ENCODE assay signal across 8 cellular contexts in genomic region chr7:23654508-23654907, GRCh38. TPM values are rescaled to one million over a fixed set of nuclear protein-coding genes. Genes with fewer than 3 reads are reported as not detected.
DNase-seq lines count a peak whose midpoint lies in the region; ATAC-seq, FAIRE-seq and TF ChIP-seq lines count a peak whose summit lies in the region.
"Had no signal": no experiment of that assay in that cellular context is flagged by ENCODE, and none has a peak within 500 bp of the region (broad histone marks: within the 10 kb centered on the region; RNA-seq: fewer than 3 reads in every experiment).

No MANE protein-coding gene starts in this region.

- POLR2A ChIA-PET in naive thymus-derived CD4-positive, alpha-beta T cell (lab: Charles Lee), result no interaction called here

- H3K4me3 ChIP-seq in pancreas (no peak overlapping the region), vagina (no peak overlapping the region)
- H3K4me3 ChIP-seq in naive thymus-derived CD4-positive, alpha-beta T cell (ENCODE audit: low read length), result no peak overlapping the region

- DNase-seq in GM10266 (ENCODE audit: extremely low spot score), result no peak
- DNase-seq in M059J (ENCODE audit: low read depth), result peak; percentile 12
- DNase-seq in dermis blood vessel endothelial cell, result peak; percentile 51
- DNase-seq in pancreas, result peak in 4 of 6 donors; percentile 35 to 72 (median 48)
- no peak for DNase-seq in NCI-H1436 treated with DMSO at 0.1 percent for 48 hours (lab: John Stamatoyannopoulos, UW)
- DNase-seq in naive thymus-derived CD4-positive, alpha-beta T cell, result no peak
- no peak for DNase-seq in vagina (ENCODE audit: extremely low spot score in 2 of 2)

- no peak for TF ChIP-seq POLR2A in vagina (IDR thresholded peaks at IDR 0.05)

- 0% methylated on average over 1 of the region's 1 CpG for WGBS in pancreas, 2 donors

- CTCF ChIA-PET in naive thymus-derived CD4-positive, alpha-beta T cell (lab: Charles Lee), result no interaction called here

- H3K27me3 ChIP-seq in pancreas (no peaks in the 10 kb centered on the region), vagina (no peaks in the 10 kb centered on the region)
- no peaks in the 10 kb centered on the region for H3K27me3 ChIP-seq in naive thymus-derived CD4-positive, alpha-beta T cell (ENCODE audit: control insufficient read depth in 2 of 2, insufficient read depth in 2 of 2, low read length in 2 of 2)

- H3K4me1 ChIP-seq in pancreas, result peaks cover 0 to 7% (median 0%) of the 10 kb centered on the region in 3 donors
- no peaks in the 10 kb centered on the region for H3K4me1 ChIP-seq in naive thymus-derived CD4-positive, alpha-beta T cell (ENCODE audit: control insufficient read depth in 2 of 2, insufficient read depth in 2 of 2, low read length in 2 of 2)
- no peaks in the 10 kb centered on the region for H3K4me1 ChIP-seq in vagina

- peaks cover 0 to 31% (median 18%) of the 10 kb centered on the region in 5 donors for H3K36me3 Mint-ChIP-seq in naive thymus-derived CD4-positive, alpha-beta T cell

- peak; percentile 2 for TF ChIP-seq CTCF in GM10266 (IDR thresholded peaks at IDR 0.05; ENCODE audit: control insufficient read depth, insufficient read depth, low read depth, missing control alignments)
- TF ChIP-seq CTCF in pancreas (IDR thresholded peaks at IDR 0.05), result peak; percentile 25 to 36 (median 32)
- TF ChIP-seq CTCF in vagina (IDR thresholded peaks at IDR 0.05), result no peak

- no peaks in the 10 kb centered on the region for H3K36me3 ChIP-seq in pancreas
- H3K36me3 ChIP-seq in naive thymus-derived CD4-positive, alpha-beta T cell (ENCODE audit: control insufficient read depth in 2 of 3, insufficient read depth in 3 of 3, low read length in 3 of 3), result no peaks in the 10 kb centered on the region
- no peaks in the 10 kb centered on the region for H3K36me3 ChIP-seq in vagina

- peak; percentile 84 to 97 (median 91) for ATAC-seq in pancreas
- no peak for ATAC-seq in naive thymus-derived CD4-positive, alpha-beta T cell

- no peaks in the 10 kb centered on the region for H3K27me3 Mint-ChIP-seq in naive thymus-derived CD4-positive, alpha-beta T cell

- intact Hi-C loops in pancreas (cut with DNase I) (loop anchor here in 1 of 3 donors (10.0 kb wide), 1 partner anchor 60 kb away; the partner anchor contains the start of gene STK31), vagina (cut with DNase I) (no loop called here)
- intact Hi-C loops in naive thymus-derived CD4-positive, alpha-beta T cell (cut with micrococcal nuclease), result loop anchor here in 1 of 2 donors (1.0 kb wide), 1 partner anchor 58 kb away; no protein-coding TSS in a partner anchor

- H3K9me3 ChIP-seq in pancreas, result no peaks in the 10 kb centered on the region
- H3K9me3 ChIP-seq in naive thymus-derived CD4-positive, alpha-beta T cell (ENCODE audit: control insufficient read depth in 2 of 3, low read length in 3 of 3), result peaks cover 0 to 27% (median 4%) of the 10 kb centered on the region in 3 experiments
- peaks cover 20% of the 10 kb centered on the region for H3K9me3 ChIP-seq in vagina

- FAIRE-seq in pancreas (lab: Jason Lieb, UNC), result no peak

- peaks cover 0 to 1% (median 0%) of the 10 kb centered on the region in 7 donors for H3K4me1 Mint-ChIP-seq in naive thymus-derived CD4-positive, alpha-beta T cell
- H3K4me1 Mint-ChIP-seq: central memory CD8-positive, alpha-beta T cell had no signal

- peaks cover 4 to 79% (median 33%) of the 10 kb centered on the region in 11 donors for H3K9me3 Mint-ChIP-seq in naive thymus-derived CD4-positive, alpha-beta T cell

- no peak overlapping the region for H3K4me3 Mint-ChIP-seq in naive thymus-derived CD4-positive, alpha-beta T cell
- H3K4me3 Mint-ChIP-seq: central memory CD8-positive, alpha-beta T cell had no signal

- no peak overlapping the region for H3K27ac Mint-ChIP-seq in naive thymus-derived CD4-positive, alpha-beta T cell

- H3K27ac ChIP-seq in pancreas (no peak overlapping the region), vagina (no peak overlapping the region)
- H3K27ac ChIP-seq in naive thymus-derived CD4-positive, alpha-beta T cell (ENCODE audit: low read depth, low read length), result no peak overlapping the region

RNA-seq across cellular contexts. Expression of gene FAM221A, which starts 25.5 kb away (rescaled TPM):
- total RNA-seq in M059J (2014; rRNA removed; shearing (Covaris generic)), result 5.3 and 7.0 TPM in 2 replicates
- total RNA-seq in dermis blood vessel endothelial cell (3.8 and 7.5 TPM in 2 replicates), pancreas (10 to 100 TPM in 5 of 6 donors, 1 to 10 TPM in 1; 9.7 to 14.8 (median 12.2) TPM), vagina (4.7 TPM)
- polyA plus RNA-seq in pancreas, result 10 to 100 TPM; 13.0 to 14.5 TPM
- 1 to 10 TPM; 4.0 to 8.1 (median 5.3) TPM for total RNA-seq in naive thymus-derived CD4-positive, alpha-beta T cell
- polyA plus RNA-seq in naive thymus-derived CD4-positive, alpha-beta T cell, result 1 to 10 TPM; 4.6 to 4.8 TPM

RNA-seq across cellular contexts. Expression of gene STK31, which starts 55.5 kb away (rescaled TPM):
- not detected in 2 replicates for total RNA-seq in M059J (2014; rRNA removed; shearing (Covaris generic))
- total RNA-seq in dermis blood vessel endothelial cell (0.17 and 0.19 TPM in 2 replicates), pancreas (under 1 TPM; 0.28 to 0.81 (median 0.68) TPM), vagina (2.2 TPM)
- 1 to 10 TPM in 1 of 2 donors, under 1 TPM in 1; 0.95 to 1.2 TPM for polyA plus RNA-seq in pancreas
- 1 to 10 TPM in 1 of 5 experiments, under 1 TPM in 4; 0.31 to 1.6 (median 0.76) TPM for total RNA-seq in naive thymus-derived CD4-positive, alpha-beta T cell
- polyA plus RNA-seq in naive thymus-derived CD4-positive, alpha-beta T cell, result under 1 TPM in 1 of 2 donors, not detected in 1; 0.08 TPM

RNA-seq across cellular contexts. Expression of gene CCDC126, which starts 57.3 kb away (rescaled TPM):
- total RNA-seq in M059J (2014; rRNA removed; shearing (Covaris generic)), result 10.3 and 11.3 TPM in 2 replicates
- total RNA-seq in dermis blood vessel endothelial cell (17.3 and 28.2 TPM in 2 replicates), pancreas (1 to 10 TPM; 3.9 to 8.5 (median 4.9) TPM), vagina (18.7 TPM)
- 1 to 10 TPM; 2.4 to 6.0 TPM for polyA plus RNA-seq in pancreas
- 10 to 100 TPM in 3 of 5 experiments, 1 to 10 TPM in 2; 7.0 to 24.7 (median 17.1) TPM for total RNA-seq in naive thymus-derived CD4-positive, alpha-beta T cell
- 10 to 100 TPM; 12.3 to 16.8 TPM for polyA plus RNA-seq in naive thymus-derived CD4-positive, alpha-beta T cell

Comparison
In these comparisons a context has a peak if more than half of its experiments do, and no peak if none do; other contexts are left out.
1. DNase-seq: peak in M059J (single experiment), dermis blood vessel endothelial cell (single experiment) and pancreas (4 of 6); none in GM10266 (single experiment), NCI-H1436 treated with DMSO at 0.1 percent for 48 hours (single experiment), naive thymus-derived CD4-positive, alpha-beta T cell (0 of 9) and vagina (0 of 2).
2. CTCF ChIP-seq: peak in GM10266 (single experiment) and pancreas (4 of 4); none in vagina (0 of 3).